Comparison of ENCODE assay signal across 22 cellular contexts in genomic region chr4:37138789-37139188, GRCh38.
DNase-seq lines count a peak whose midpoint lies in the region; ATAC-seq, FAIRE-seq and TF ChIP-seq lines count a peak whose summit lies in the region.
"Had no signal": no experiment of that assay in that cellular context is flagged by ENCODE, and none has a peak within 500 bp of the region (broad histone marks: within the 10 kb centered on the region; RNA-seq: fewer than 3 reads in every experiment).

No MANE protein-coding gene starts in this region.

- WGBS in GM12878 (ENCODE audit: insufficient coverage, insufficient replicate concordance, low lambda C conversion rate, missing lambda C conversion rate), result 18% methylated on average over 2 of the region's 2 CpGs
- WGBS in upper lobe of left lung, 2 donors, result 39% methylated on average over 2 of the region's 2 CpGs

- no peaks in the 10 kb centered on the region for H4K20me1 ChIP-seq in GM12878 (ENCODE audit: control insufficient read depth, insufficient read depth)

- H3K27ac ChIP-seq in GM12878 (ENCODE audit: control insufficient read depth, insufficient read depth), result no peak overlapping the region
- H3K27ac ChIP-seq in upper lobe of left lung, result no peak overlapping the region
- H3K27ac ChIP-seq: esophagus squamous epithelium, gastroesophageal sphincter, neutrophil, thyroid gland had no signal

- no peaks in the 10 kb centered on the region for H3K79me2 ChIP-seq in GM12878 (ENCODE audit: control insufficient read depth, insufficient read depth, low read length)

- H3K4me3 ChIP-seq in GM12878, result no peak overlapping the region
- H3K4me3 ChIP-seq in upper lobe of left lung, result no peak overlapping the region
- H3K4me3 ChIP-seq: esophagus squamous epithelium, gastroesophageal sphincter, thyroid gland had no signal

- RAD21 ChIA-PET in GM12878 (lab: Charles Lee; ENCODE audit: unreplicated experiment), result interaction anchor here (1.0 kb wide), 1 partner anchor 725 kb away, joined by 3 read pairs; no protein-coding TSS in a partner anchor

- no peak overlapping the region for H3K9ac ChIP-seq in GM12878 (ENCODE audit: control insufficient read depth, insufficient read depth, low read length)

- H3K9me3 ChIP-seq in GM12878 (replicated peaks; ENCODE audit: control insufficient read depth, insufficient read depth, low read length) (no peaks in the 10 kb centered on the region), upper lobe of left lung (no peaks in the 10 kb centered on the region)
- H3K9me3 ChIP-seq: esophagus squamous epithelium, neutrophil, thyroid gland had no signal

- DNase-seq in GM12878 (ENCODE audit: low read depth, low spot score), result no peak
- no peak for DNase-seq in GM03348 (ENCODE audit: low spot score)
- DNase-seq in upper lobe of left lung, result no peak
- DNase-seq in NCI-H2081 (lab: John Stamatoyannopoulos, UW), result no peak
- DNase-seq: CD4-positive, alpha-beta T cell; effector CD4-positive, alpha-beta T cell; esophagus squamous epithelium; islet precursor cell; NCI-H1436; NCI-H2171; NCI-H526 treated with DMSO at 0.1 percent for 48 hours; small intestine; stimulated activated naive CD4-positive, alpha-beta T cell treated with Interleukin-2 at 50 U/mL for 16 hours; thyroid gland had no signal

- no peak for TF ChIP-seq POLR2A in GM12878 (IDR thresholded peaks at IDR 0.05; ENCODE audit: low read depth, low read length)
- TF ChIP-seq POLR2A in upper lobe of left lung (IDR thresholded peaks at IDR 0.05), result no peak

- in situ Hi-C loops in GM12878 (cut with MboI), result no loop called here

- H2AFZ ChIP-seq in GM12878 (ENCODE audit: control insufficient read depth, low read depth, low read length), result no peak overlapping the region

- H3K27me3 ChIP-seq in GM12878 (replicated peaks in 1 of 2; ENCODE audit: control insufficient read depth in 2 of 2, insufficient read depth in 2 of 2, low read length in 1 of 2) (no peaks in the 10 kb centered on the region), upper lobe of left lung (no peaks in the 10 kb centered on the region)
- H3K27me3 ChIP-seq: esophagus squamous epithelium, gastroesophageal sphincter, neutrophil, thyroid gland had no signal

- FAIRE-seq in GM12878 (lab: Jason Lieb, UNC), result no peak
- FAIRE-seq: astrocyte, G401.6, small intestine, TTC549 had no signal

- no peak for TF ChIP-seq RAD21 in GM12878 (IDR thresholded peaks at IDR 0.05; ENCODE audit: insufficient read depth, low read depth, low read length)

- intact Hi-C loops in GM12878 (cut with micrococcal nuclease; ENCODE audit: unreplicated experiment), result no loop called here

- no peaks in the 10 kb centered on the region for H3K36me3 ChIP-seq in GM12878 (ENCODE audit: control insufficient read depth in 2 of 2, insufficient read depth in 2 of 2, low read length in 1 of 2)
- no peaks in the 10 kb centered on the region for H3K36me3 ChIP-seq in upper lobe of left lung
- H3K36me3 ChIP-seq: esophagus squamous epithelium, gastroesophageal sphincter, neutrophil, thyroid gland had no signal

- ATAC-seq in GM18867 (IDR thresholded peaks at IDR 0.05; ENCODE audit: unreplicated experiment) (peak; percentile 57), GM21576 (IDR thresholded peaks at IDR 0.05; ENCODE audit: unreplicated experiment) (peak; percentile 54), HG02943 (IDR thresholded peaks at IDR 0.05; ENCODE audit: low read depth, unreplicated experiment) (peak; percentile 36), GM12878 (peak; percentile 64), upper lobe of left lung (ENCODE audit: low FRiP score in 2 of 2) (no peak)
- ATAC-seq: gastroesophageal sphincter had no signal

- CTCF ChIA-PET in GM12878 (lab: Yijun Ruan, JAX), result no interaction called here

- H3K4me1 ChIP-seq in GM12878 (ENCODE audit: control insufficient read depth, insufficient read depth, low read length), result no peaks in the 10 kb centered on the region
- H3K4me1 ChIP-seq in upper lobe of left lung, result no peaks in the 10 kb centered on the region
- H3K4me1 ChIP-seq: esophagus squamous epithelium, gastroesophageal sphincter, thyroid gland had no signal

- BruUV-seq in GM12878 (replicated peaks; lab: Mats Ljungman, UMichigan), result no TSS peak

- no peak for TF ChIP-seq CTCF in GM12878 (IDR thresholded peaks at IDR 0.05 in 2 of 3, conservative IDR thresholded peaks at IDR 0.05 in 1 of 3; ENCODE audit: control insufficient read depth in 2 of 3, extremely low read depth in 1 of 3, insufficient read depth in 1 of 3, low read depth in 3 of 3, low read length in 3 of 3)
- no peak for TF ChIP-seq CTCF in upper lobe of left lung (IDR thresholded peaks at IDR 0.05)

- no peak overlapping the region for H3K4me2 ChIP-seq in GM12878 (ENCODE audit: control insufficient read depth, insufficient read depth)

- TF ChIP-seq EP300 in GM12878 (IDR thresholded peaks at IDR 0.05; ENCODE audit: borderline replicate concordance in 1 of 2, control insufficient read depth in 1 of 2, low read depth in 2 of 2, low read length in 2 of 2) (no peak), upper lobe of left lung (IDR thresholded peaks at IDR 0.05) (no peak)

- SMC1A ChIA-PET in GM12878 (lab: Charles Lee; ENCODE audit: uncharacterized antibody, unreplicated experiment), result interaction anchor here (1.0 to 1.6 kb wide), 3 partner anchors 13 to 262 kb away, joined by 3 to 4 read pairs (median 3); no protein-coding TSS in a partner anchor

- POLR2A ChIA-PET in GM12878 (lab: Charles Lee), result no interaction called here

TF ChIP-seq in GM12878, 131 proteins besides CTCF, POLR2A, EP300 and RAD21 (continues in another document):
- TF ChIP-seq SUZ12 (IDR thresholded peaks at IDR 0.05; ENCODE audit: unreplicated experiment), result no peak
- no peak for TF ChIP-seq ZBED1 (IDR thresholded peaks at IDR 0.05; ENCODE audit: borderline replicate concordance)
- no peak for TF ChIP-seq WRNIP1 (IDR thresholded peaks at IDR 0.05; ENCODE audit: borderline replicate concordance, low read depth, low read length)
- TF ChIP-seq RCOR1 (conservative IDR thresholded peaks at IDR 0.05; ENCODE audit: low read depth, low read length), result no peak
- no peak for TF ChIP-seq ZNF274 (IDR thresholded peaks at IDR 0.05; ENCODE audit: insufficient read depth, insufficient read length)
- TF ChIP-seq RAD51 (IDR thresholded peaks at IDR 0.05), result no peak
- no peak for TF ChIP-seq MXI1 (IDR thresholded peaks at IDR 0.05; ENCODE audit: low read depth, low read length)
- no peak for TF ChIP-seq BHLHE40 (IDR thresholded peaks at IDR 0.05; ENCODE audit: borderline replicate concordance in 1 of 2, low read depth in 2 of 2, low read length in 1 of 2)
- no peak for TF ChIP-seq DPF2 (IDR thresholded peaks at IDR 0.05)
- no peak for TF ChIP-seq SRF (IDR thresholded peaks at IDR 0.05; ENCODE audit: low read depth in 2 of 2, low read length in 2 of 2)
- TF ChIP-seq SMARCA5 (IDR thresholded peaks at IDR 0.05), result no peak
- peak; percentile 47; the same call in 1 of the 2 replicates for TF ChIP-seq IRF4 (IDR thresholded peaks at IDR 0.05; ENCODE audit: low read depth, low read length)
- TF ChIP-seq MEF2A (IDR thresholded peaks at IDR 0.05; ENCODE audit: insufficient read depth, low read depth, low read length), result no peak
- TF ChIP-seq SREBF2 (IDR thresholded peaks at IDR 0.05; ENCODE audit: low read length), result no peak
- TF ChIP-seq, protein P1, sequence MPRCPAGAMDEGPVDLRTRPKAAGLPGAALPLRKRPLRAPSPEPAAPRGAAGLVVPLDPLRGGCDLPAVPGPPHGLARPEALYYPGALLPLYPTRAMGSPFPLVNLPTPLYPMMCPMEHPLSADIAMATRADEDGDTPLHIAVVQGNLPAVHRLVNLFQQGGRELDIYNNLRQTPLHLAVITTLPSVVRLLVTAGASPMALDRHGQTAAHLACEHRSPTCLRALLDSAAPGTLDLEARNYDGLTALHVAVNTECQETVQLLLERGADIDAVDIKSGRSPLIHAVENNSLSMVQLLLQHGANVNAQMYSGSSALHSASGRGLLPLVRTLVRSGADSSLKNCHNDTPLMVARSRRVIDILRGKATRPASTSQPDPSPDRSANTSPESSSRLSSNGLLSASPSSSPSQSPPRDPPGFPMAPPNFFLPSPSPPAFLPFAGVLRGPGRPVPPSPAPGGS (IDR thresholded peaks at IDR 0.05; ENCODE audit: borderline replicate concordance, insufficient read depth, low read depth, low read length, poor library complexity, severe bottlenecking), result no peak
- no peak for TF ChIP-seq SPI1 (IDR thresholded peaks at IDR 0.05; ENCODE audit: borderline replicate concordance, insufficient read depth, low read depth, low read length)
- TF ChIP-seq, protein P2, sequence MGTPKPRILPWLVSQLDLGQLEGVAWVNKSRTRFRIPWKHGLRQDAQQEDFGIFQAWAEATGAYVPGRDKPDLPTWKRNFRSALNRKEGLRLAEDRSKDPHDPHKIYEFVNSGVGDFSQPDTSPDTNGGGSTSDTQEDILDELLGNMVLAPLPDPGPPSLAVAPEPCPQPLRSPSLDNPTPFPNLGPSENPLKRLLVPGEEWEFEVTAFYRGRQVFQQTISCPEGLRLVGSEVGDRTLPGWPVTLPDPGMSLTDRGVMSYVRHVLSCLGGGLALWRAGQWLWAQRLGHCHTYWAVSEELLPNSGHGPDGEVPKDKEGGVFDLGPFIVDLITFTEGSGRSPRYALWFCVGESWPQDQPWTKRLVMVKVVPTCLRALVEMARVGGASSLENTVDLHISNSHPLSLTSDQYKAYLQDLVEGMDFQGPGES (IDR thresholded peaks at IDR 0.05), result no peak

Comparison
In these comparisons a context has a peak if more than half of its experiments do, and no peak if none do; other contexts are left out.
1. ATAC-seq: peak in GM18867 (single experiment), GM21576 (single experiment), HG02943 (single experiment) and GM12878 (single experiment); none in upper lobe of left lung (0 of 2).